Comparison of ENCODE assay signal across 8 cellular contexts in the genomic region with DNA sequence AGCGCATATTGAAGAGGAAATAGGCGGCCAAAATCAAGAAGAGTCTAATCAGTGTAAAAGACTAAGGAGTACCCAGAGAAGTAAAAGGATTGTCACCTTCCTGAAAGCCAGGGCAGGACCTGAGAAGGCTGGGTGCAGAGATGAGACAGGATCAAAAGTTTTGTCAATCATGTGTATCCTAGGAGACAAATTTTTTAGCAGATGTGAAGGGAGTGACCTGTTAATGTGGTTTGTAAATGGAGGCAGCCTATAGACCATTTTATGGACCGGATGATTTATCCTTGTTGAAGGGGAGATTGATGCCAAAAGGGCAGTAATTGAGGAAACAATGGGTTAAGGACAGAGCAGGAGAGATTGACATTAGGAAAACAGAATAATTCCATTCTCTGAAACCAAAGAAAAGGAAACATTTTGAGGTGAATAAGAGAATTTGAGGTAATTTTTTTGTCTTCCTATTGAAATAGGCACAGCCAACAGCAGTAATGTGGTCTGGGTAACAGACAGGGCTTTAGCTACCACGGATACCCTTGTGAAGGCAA. TPM values are rescaled to one million over a fixed set of nuclear protein-coding genes. Genes with fewer than 3 reads are reported as not detected.
DNase-seq lines count a peak whose midpoint lies in the region; ATAC-seq and TF ChIP-seq lines count a peak whose summit lies in the region.

No MANE protein-coding gene starts in this region.

- H3K4me1 Mint-ChIP-seq in glutamatergic neuron (ENCODE audit: low read depth, unreplicated experiment): peaks cover 19% of the 10 kb centered on the region

- H3K27ac ChIP-seq in C4-2B (peak overlapping the region; percentile 89), gastrocnemius medialis (no peak overlapping the region)

- H3K4me3 ChIP-seq in gastrocnemius medialis: peak overlapping the region in 1 of 4 donors; percentile 85

- H3K36me3 ChIP-seq in gastrocnemius medialis: peaks cover 0 to 1% of the 10 kb centered on the region in 2 donors

- in situ Hi-C loops in gastrocnemius medialis (cut with MboI; ENCODE audit: low sequenced_read_pairs in 4 of 4): loop anchor here in 2 of 4 donors (5.0 to 25.0 kb wide), 3 partner anchors 80 to 690 kb away; partner anchors contain the start of gene MYL12B (in 1 of the 2)

- H3K9me3 Mint-ChIP-seq in glutamatergic neuron (ENCODE audit: unreplicated experiment): peaks cover 18% of the 10 kb centered on the region

- H3K4me3 Mint-ChIP-seq in glutamatergic neuron (ENCODE audit: unreplicated experiment): peak overlapping the region; percentile 99

- no peak for TF ChIP-seq CTCF in C4-2B (conservative IDR thresholded peaks at IDR 0.05)
- no peak for TF ChIP-seq CTCF in glutamatergic neuron (IDR thresholded peaks at IDR 0.05; ENCODE audit: partially characterized antibody, unreplicated experiment)
- no peak for TF ChIP-seq CTCF in gastrocnemius medialis (IDR thresholded peaks at IDR 0.05 in 4 of 5, conservative IDR thresholded peaks at IDR 0.05 in 1 of 5)

- H3K4me1 ChIP-seq in gastrocnemius medialis: peaks cover 15 to 16% of the 10 kb centered on the region in 2 donors

- H3K36me3 Mint-ChIP-seq in glutamatergic neuron (ENCODE audit: unreplicated experiment): no peaks in the 10 kb centered on the region

- no peak for TF ChIP-seq POLR2A in gastrocnemius medialis (IDR thresholded peaks at IDR 0.05)

- no peaks in the 10 kb centered on the region for H3K27me3 ChIP-seq in gastrocnemius medialis

- H3K27me3 Mint-ChIP-seq in glutamatergic neuron (ENCODE audit: unreplicated experiment): peaks cover 1% of the 10 kb centered on the region

- H3K9me3 ChIP-seq in gastrocnemius medialis: no peaks in the 10 kb centered on the region

- DNase-seq in RPMI7951 (ENCODE audit: low read depth): peak; percentile 6
- no peak for DNase-seq in glutamatergic neuron
- DNase-seq in HT-29 (ENCODE audit: low spot score): no peak
- no peak for DNase-seq in gastrocnemius medialis
- DNase-seq in activated CD4-positive, alpha-beta T cell treated with anti-CD3 and anti-CD28 coated beads, Interleukin-2, amount 50 U/mL, for 4 hours: no peak
- no peak for DNase-seq in NCI-H187 (lab: John Stamatoyannopoulos, UW)

- peak overlapping the region; percentile 30 for H3K27ac Mint-ChIP-seq in glutamatergic neuron (ENCODE audit: unreplicated experiment)

- ATAC-seq in GM21619 (IDR thresholded peaks at IDR 0.05; ENCODE audit: unreplicated experiment) (peak; percentile 10), gastrocnemius medialis (no peak)

- intact Hi-C loops in gastrocnemius medialis (cut with DNase I; ENCODE audit: low total_unique reads): no loop called here

RNA-seq across cellular contexts. Expression of gene NDC80, which starts 0.9 kb away (rescaled TPM):
- total RNA-seq in RPMI7951 (2014; rRNA removed; shearing (Covaris generic)): 83.3 and 99.5 TPM in 2 replicates
- 7.7 TPM for total RNA-seq in glutamatergic neuron (ENCODE audit: unreplicated experiment)
- 19.4 and 22.7 TPM in 2 replicates for total RNA-seq in HT-29 (2014; rRNA removed; shearing (Covaris generic))
- total RNA-seq in gastrocnemius medialis: under 1 TPM in 1 of 4 donors, not detected in 3; 0.27 TPM

RNA-seq across cellular contexts. Expression of gene METTL4, which starts 0.9 kb away (rescaled TPM):
- 16.5 and 17.8 TPM in 2 replicates for total RNA-seq in RPMI7951 (2014; rRNA removed; shearing (Covaris generic))
- total RNA-seq in glutamatergic neuron (ENCODE audit: unreplicated experiment): 15.4 TPM
- total RNA-seq in HT-29 (2014; rRNA removed; shearing (Covaris generic)): 4.4 and 5.1 TPM in 2 replicates
- total RNA-seq in gastrocnemius medialis: 1 to 10 TPM; 1.4 to 2.9 (median 1.8) TPM
